1 cellular context compared by ENCODE assay signal in genomic region chr22:24270556-24271405, GRCh38.
A peak's percentile ranks its signal among the peaks of the same experiment; 100 is the strongest.
TF ChIP-seq lines count a peak whose summit lies in the region.

SPECC1L (plus strand) TSS chr22:24270831; CDS start chr22:24302232, 31,401 bp downstream.

TF ChIP-seq in HepG2, 621 proteins besides CTCF, POLR2A, EP300 and RAD21 (continued from another document and continues in another):
- TF ChIP-seq ARID5B (CRISPR knock-in tag; IDR thresholded peaks at IDR 0.05) = peak; percentile 38; the same call in 1 of the 2 replicates
- peak; percentile 74; the same call in 1 of the 2 replicates for TF ChIP-seq ZNF782 (CRISPR knock-in tag; IDR thresholded peaks at IDR 0.05; ENCODE audit: borderline replicate concordance)
- TF ChIP-seq SMAD1 (CRISPR knock-in tag; IDR thresholded peaks at IDR 0.05; ENCODE audit: borderline replicate concordance, low read depth) = peak; percentile 85; the same call in 1 of the 2 replicates
- TF ChIP-seq ASH2L (IDR thresholded peaks at IDR 0.05; ENCODE audit: insufficient read length, low read depth, low read length) = peak; percentile 87
- peak; percentile 73 for TF ChIP-seq ZBTB26 (CRISPR knock-in tag; IDR thresholded peaks at IDR 0.05; ENCODE audit: borderline replicate concordance)
- TF ChIP-seq RBAK (CRISPR knock-in tag; IDR thresholded peaks at IDR 0.05) = no peak
- TF ChIP-seq TBP (CRISPR knock-in tag; IDR thresholded peaks at IDR 0.05) = no peak
- peak; percentile 91; the same call in 1 of the 2 replicates for TF ChIP-seq ZNF430 (CRISPR knock-in tag; IDR thresholded peaks at IDR 0.05)
- no peak for TF ChIP-seq ATF1 (CRISPR knock-in tag; IDR thresholded peaks at IDR 0.05)
- TF ChIP-seq FOSL2 (CRISPR knock-in tag; IDR thresholded peaks at IDR 0.05) = no peak
- TF ChIP-seq POGK (CRISPR knock-in tag; conservative IDR thresholded peaks at IDR 0.05) = peak; percentile 48; the same call in 1 of the 2 replicates
- no peak for TF ChIP-seq ZNF780A (CRISPR knock-in tag; IDR thresholded peaks at IDR 0.05)
- 0 out of 2 replicates have a peak, but pooled peaks have one; percentile 51 for TF ChIP-seq HOXA3 (CRISPR knock-in tag; IDR thresholded peaks at IDR 0.05)
- TF ChIP-seq MXD3 (CRISPR knock-in tag; IDR thresholded peaks at IDR 0.05) = peak; percentile 77
- peak; percentile 36 for TF ChIP-seq ELF3 (CRISPR knock-in tag; IDR thresholded peaks at IDR 0.05)
- no peak for TF ChIP-seq RELA (CRISPR knock-in tag; IDR thresholded peaks at IDR 0.05)
- no peak; the same call in none of the 2 replicates for TF ChIP-seq ZNF770 (CRISPR knock-in tag; IDR thresholded peaks at IDR 0.05)
- TF ChIP-seq SPEN (CRISPR knock-in tag; IDR thresholded peaks at IDR 0.05; ENCODE audit: low read depth) = peak; percentile 83
- peak; percentile 76; the same call in 1 of the 2 replicates for TF ChIP-seq ZNF674 (CRISPR knock-in tag; IDR thresholded peaks at IDR 0.05; ENCODE audit: low read depth)
- TF ChIP-seq ZNF180 (CRISPR knock-in tag; IDR thresholded peaks at IDR 0.05; ENCODE audit: borderline replicate concordance, low read depth) = no peak
- peak; percentile 87; the same call in 1 of the 2 replicates for TF ChIP-seq ZNF788 (CRISPR knock-in tag; IDR thresholded peaks at IDR 0.05; ENCODE audit: borderline replicate concordance)
- no peak for TF ChIP-seq PRDM4 (CRISPR knock-in tag; IDR thresholded peaks at IDR 0.05; ENCODE audit: borderline replicate concordance)
- peak; percentile 97 for TF ChIP-seq POLR2G (IDR thresholded peaks at IDR 0.05; ENCODE audit: low read depth, low read length)
- TF ChIP-seq TAF1 (CRISPR knock-in tag; IDR thresholded peaks at IDR 0.05) = peak; percentile 81
- TF ChIP-seq ZSCAN12 (CRISPR knock-in tag; IDR thresholded peaks at IDR 0.05) = 0 out of 2 replicates have a peak, but pooled peaks have one; percentile 14
- TF ChIP-seq FOXM1 (CRISPR knock-in tag; IDR thresholded peaks at IDR 0.05) = no peak
- no peak for TF ChIP-seq ZNF691 (CRISPR knock-in tag; IDR thresholded peaks at IDR 0.05; ENCODE audit: borderline replicate concordance, low read depth)
- 0 out of 2 replicates have a peak, but pooled peaks have one; percentile 80 for TF ChIP-seq ZFP90 (CRISPR knock-in tag; IDR thresholded peaks at IDR 0.05; ENCODE audit: borderline replicate concordance)
- 0 out of 2 replicates have a peak, but pooled peaks have one; percentile 76 for TF ChIP-seq ZNF20 (CRISPR knock-in tag; IDR thresholded peaks at IDR 0.05)
- no peak for TF ChIP-seq PHF5A (CRISPR knock-in tag; IDR thresholded peaks at IDR 0.05; ENCODE audit: low read depth, unreplicated experiment)
- 0 out of 2 replicates have a peak, but pooled peaks have one; percentile 25 for TF ChIP-seq SMYD3 (CRISPR knock-in tag; IDR thresholded peaks at IDR 0.05)
- peak; percentile 83 for TF ChIP-seq ZBTB7B (CRISPR knock-in tag; IDR thresholded peaks at IDR 0.05)
- TF ChIP-seq MTERF4 (CRISPR knock-in tag; IDR thresholded peaks at IDR 0.05) = peak; percentile 85; the same call in 1 of the 2 replicates
- no peak for TF ChIP-seq HNRNPUL1 (IDR thresholded peaks at IDR 0.05; ENCODE audit: low read depth, low read length)
- TF ChIP-seq ZC3H4 (CRISPR knock-in tag; IDR thresholded peaks at IDR 0.05; ENCODE audit: borderline replicate concordance) = no peak; the same call in 1 of the 2 replicates
- TF ChIP-seq ZFP36L1 (CRISPR knock-in tag; IDR thresholded peaks at IDR 0.05) = no peak
- TF ChIP-seq ZIK1 (CRISPR knock-in tag; IDR thresholded peaks at IDR 0.05; ENCODE audit: borderline replicate concordance, low read depth) = no peak; the same call in 1 of the 2 replicates
- TF ChIP-seq REXO4 (CRISPR knock-in tag; IDR thresholded peaks at IDR 0.05; ENCODE audit: borderline replicate concordance) = no peak
- TF ChIP-seq ZNF747 (CRISPR knock-in tag; IDR thresholded peaks at IDR 0.05; ENCODE audit: borderline replicate concordance) = peak; percentile 90
- no peak for TF ChIP-seq ZNF354B (CRISPR knock-in tag; IDR thresholded peaks at IDR 0.05)
- TF ChIP-seq GLI4 (CRISPR knock-in tag; IDR thresholded peaks at IDR 0.05; ENCODE audit: borderline replicate concordance) = 0 out of 2 replicates have a peak, but pooled peaks have one; percentile 46
- TF ChIP-seq SETDB1 (CRISPR knock-in tag; IDR thresholded peaks at IDR 0.05; ENCODE audit: borderline replicate concordance) = no peak
- no peak for TF ChIP-seq FOSL1 (CRISPR knock-in tag; IDR thresholded peaks at IDR 0.05; ENCODE audit: borderline replicate concordance)
- TF ChIP-seq TFDP1 (CRISPR knock-in tag; IDR thresholded peaks at IDR 0.05; ENCODE audit: borderline replicate concordance) = peak; percentile 66; the same call in 1 of the 2 replicates
- peak; percentile 85 for TF ChIP-seq ZNF225 (CRISPR knock-in tag; IDR thresholded peaks at IDR 0.05)
- TF ChIP-seq PAF1 (CRISPR knock-in tag; IDR thresholded peaks at IDR 0.05) = no peak
- peak; percentile 59 for TF ChIP-seq ZNF292 (CRISPR knock-in tag; IDR thresholded peaks at IDR 0.05; ENCODE audit: borderline replicate concordance, low read depth)
- TF ChIP-seq ZNF260 (CRISPR knock-in tag; IDR thresholded peaks at IDR 0.05; ENCODE audit: borderline replicate concordance, low read depth) = no peak; the same call in 1 of the 2 replicates
- TF ChIP-seq JUN (CRISPR knock-in tag; IDR thresholded peaks at IDR 0.05) = no peak
- peak; percentile 71 for TF ChIP-seq PHF20 (CRISPR knock-in tag; IDR thresholded peaks at IDR 0.05)
- no peak for TF ChIP-seq ZKSCAN5 (CRISPR knock-in tag; IDR thresholded peaks at IDR 0.05)
- TF ChIP-seq SNAPC2 (CRISPR knock-in tag; IDR thresholded peaks at IDR 0.05) = no peak; the same call in 1 of the 2 replicates
- peak; percentile 55; the same call in 1 of the 2 replicates for TF ChIP-seq ZNF230 (CRISPR knock-in tag; IDR thresholded peaks at IDR 0.05)
- no peak for TF ChIP-seq POGZ (CRISPR knock-in tag; IDR thresholded peaks at IDR 0.05)
- no peak; the same call in 1 of the 2 replicates for TF ChIP-seq NR0B2 (CRISPR knock-in tag; IDR thresholded peaks at IDR 0.05)
